ENCODE assay signal across 19 cellular contexts in the genomic region with DNA sequence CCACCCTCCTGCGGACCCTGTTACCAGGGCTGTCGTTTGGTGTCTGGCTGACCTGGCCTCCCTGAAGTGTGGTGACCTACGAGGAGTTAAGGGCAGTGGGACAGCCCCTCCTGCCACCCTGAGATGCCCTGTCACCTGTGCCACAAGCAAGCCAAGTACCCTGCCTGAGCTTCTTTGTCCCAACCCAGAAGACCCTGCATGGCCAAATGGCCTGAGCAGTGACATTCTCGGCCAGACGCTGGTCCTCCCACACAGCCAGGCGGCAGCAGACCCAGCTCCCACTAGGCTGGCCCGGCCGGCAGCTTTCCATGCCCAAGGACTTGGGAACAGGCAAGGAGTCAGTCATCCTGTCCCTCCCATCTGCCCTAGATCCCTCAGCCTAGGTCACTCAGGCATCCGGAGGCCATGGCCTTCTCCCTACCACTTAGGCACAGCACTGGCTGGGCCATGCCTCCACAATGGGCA. TPM values are rescaled to one million over a fixed set of nuclear protein-coding genes. Genes with fewer than 3 reads are reported as not detected.
A peak's percentile ranks its signal among the peaks of the same experiment; 100 is the strongest.
DNase-seq lines count a peak whose midpoint lies in the region; ATAC-seq and TF ChIP-seq lines count a peak whose summit lies in the region.
"Had no signal": no experiment of that assay in that cellular context is flagged by ENCODE, and none has a peak within 500 bp of the region (broad histone marks: within the 10 kb centered on the region; RNA-seq: fewer than 3 reads in every experiment).

No MANE protein-coding gene starts in this region.

- peaks cover 6% of the 10 kb centered on the region for H3K9me3 Mint-ChIP-seq in stimulated activated memory B cell treated with anti-CD40 and anti-IgM and Interleukin-4, amounts not matched to agents 10 μg/mL and 1 μg/mL and 100 μg/mL, for 72 hours

- intact Hi-C loops in Right ventricle myocardium superior (cut with DNase I) (no loop called here), left ventricle myocardium inferior (cut with micrococcal nuclease) (no loop called here), PC-3 (cut with micrococcal nuclease) (no loop called here)

- no peak overlapping the region for H3K4me3 Mint-ChIP-seq in stimulated activated memory B cell treated with anti-CD40 and anti-IgM and Interleukin-4, amounts not matched to agents 10 μg/mL and 1 μg/mL and 100 μg/mL, for 72 hours

- POLR2A ChIA-PET in PC-3 (lab: Charles Lee; ENCODE audit: unreplicated experiment): no interaction called here

- ATAC-seq in Right ventricle myocardium superior (ENCODE audit: poor library complexity) (no peak), PC-3 (no peak)
- ATAC-seq in stimulated activated memory B cell treated with anti-CD40 and anti-IgM and Interleukin-4, amounts not matched to agents 10 μg/mL and 1 μg/mL and 100 μg/mL, for 72 hours: no peak

- H3F3A ChIP-seq in PC-3 (ENCODE audit: low read length, unreplicated experiment): no peaks in the 10 kb centered on the region

- DNase-seq in Right ventricle myocardium superior (peak; percentile 29), left ventricle myocardium inferior (no peak), cerebellar cortex (ENCODE audit: low spot score) (peak; percentile 56), left kidney (ENCODE audit: low read depth, low spot score) (peak; percentile 49), NCI-H1694 treated with DMSO at 0.1 percent for 48 hours (lab: John Stamatoyannopoulos, UW) (no peak), AG08395 (ENCODE audit: low spot score) (no peak), PC-3 (no peak)
- DNase-seq: 8988T, AML-193, Calu3, DMS153, MV-4-11, NCI-H1105 treated with DMSO at 0.1 percent for 48 hours, NCI-H2081 treated with DMSO at 0.1 percent for 48 hours, NCI-H2171 treated with DMSO at 0.1 percent for 48 hours, NCI-H526 had no signal

- H3K27ac ChIP-seq in left ventricle myocardium inferior (replicated peaks) (no peak overlapping the region), PC-3 (ENCODE audit: low read length) (no peak overlapping the region)
- H3K27ac ChIP-seq: C4-2B had no signal

- peaks cover 28% of the 10 kb centered on the region for H3K4me1 ChIP-seq in left ventricle myocardium inferior
- no peaks in the 10 kb centered on the region for H3K4me1 ChIP-seq in PC-3 (ENCODE audit: insufficient read depth, low read length)

- no peak overlapping the region for H3K4me2 ChIP-seq in PC-3 (ENCODE audit: low read length)

- CTCF ChIA-PET in PC-3 (lab: Charles Lee): no interaction called here

- H3K4me1 Mint-ChIP-seq in stimulated activated memory B cell treated with anti-CD40 and anti-IgM and Interleukin-4, amounts not matched to agents 10 μg/mL and 1 μg/mL and 100 μg/mL, for 72 hours: no peaks in the 10 kb centered on the region
- H3K4me1 Mint-ChIP-seq: CD8-positive, alpha-beta memory T cell had no signal

- no peak overlapping the region for H2AFZ ChIP-seq in PC-3 (ENCODE audit: low read length)

- BruUV-seq in PC-3 (replicated peaks; lab: Mats Ljungman, UMichigan): no TSS peak

- no peaks in the 10 kb centered on the region for H4K20me1 ChIP-seq in PC-3 (ENCODE audit: low read length)

- H3K4me3 ChIP-seq in left ventricle myocardium inferior: no peak overlapping the region
- no peak overlapping the region for H3K4me3 ChIP-seq in PC-3 (ENCODE audit: low read length)

- no peak for TF ChIP-seq CTCF in left ventricle myocardium inferior (IDR thresholded peaks at IDR 0.05; ENCODE audit: borderline replicate concordance)
- TF ChIP-seq CTCF in PC-3 (conservative IDR thresholded peaks at IDR 0.05; ENCODE audit: low read depth, low read length): no peak

- H3K27me3 ChIP-seq in left ventricle myocardium inferior (ENCODE audit: low read depth) (no peaks in the 10 kb centered on the region), PC-3 (ENCODE audit: low read length) (no peaks in the 10 kb centered on the region)

- peaks cover 5% of the 10 kb centered on the region for H3K36me3 Mint-ChIP-seq in stimulated activated memory B cell treated with anti-CD40 and anti-IgM and Interleukin-4, amounts not matched to agents 10 μg/mL and 1 μg/mL and 100 μg/mL, for 72 hours

- no peaks in the 10 kb centered on the region for H3K27me3 Mint-ChIP-seq in stimulated activated memory B cell treated with anti-CD40 and anti-IgM and Interleukin-4, amounts not matched to agents 10 μg/mL and 1 μg/mL and 100 μg/mL, for 72 hours
- H3K27me3 Mint-ChIP-seq: CD8-positive, alpha-beta memory T cell had no signal

- H3K27ac Mint-ChIP-seq in stimulated activated memory B cell treated with anti-CD40 and anti-IgM and Interleukin-4, amounts not matched to agents 10 μg/mL and 1 μg/mL and 100 μg/mL, for 72 hours: peak overlapping the region; percentile 25
- H3K27ac Mint-ChIP-seq: CD8-positive, alpha-beta memory T cell had no signal

- H3K9me3 ChIP-seq in left ventricle myocardium inferior (replicated peaks) (peaks cover 7% of the 10 kb centered on the region), PC-3 (ENCODE audit: low read length) (no peaks in the 10 kb centered on the region)

- H3K79me2 ChIP-seq in PC-3 (ENCODE audit: low read length): no peaks in the 10 kb centered on the region

- H3K9ac ChIP-seq in PC-3 (ENCODE audit: low read length): no peak overlapping the region

- H3K9me2 ChIP-seq in PC-3 (replicated peaks; ENCODE audit: low read length): no peaks in the 10 kb centered on the region

- H3K36me3 ChIP-seq in left ventricle myocardium inferior (no peaks in the 10 kb centered on the region), PC-3 (ENCODE audit: low read depth, low read length) (no peaks in the 10 kb centered on the region)

RNA-seq across cellular contexts. Expression of a gene that starts 7.6 kb away (rescaled TPM):
- 31.4 TPM for total RNA-seq in Right ventricle myocardium superior
- total RNA-seq in left ventricle myocardium inferior: 25.4 TPM
- 19.7 and 20.0 TPM in 2 replicates for total RNA-seq in PC-3 (2014; rRNA removed)

RNA-seq across cellular contexts. Expression of a gene that starts 11.9 kb away (rescaled TPM):
- total RNA-seq in Right ventricle myocardium superior (62.3 TPM), left ventricle myocardium inferior (71.7 TPM), PC-3 (2014; rRNA removed) (23.5 and 33.7 TPM in 2 replicates)

Comparison
In these comparisons a context has a peak if more than half of its experiments do, and no peak if none do; other contexts are left out.
1. DNase-seq: peak in Right ventricle myocardium superior (single experiment), cerebellar cortex (single experiment) and left kidney (single experiment); none in left ventricle myocardium inferior (single experiment), NCI-H1694 treated with DMSO at 0.1 percent for 48 hours (single experiment), AG08395 (single experiment) and PC-3 (single experiment).